Comparison of ENCODE assay signal across 24 cellular contexts in the genomic region with DNA sequence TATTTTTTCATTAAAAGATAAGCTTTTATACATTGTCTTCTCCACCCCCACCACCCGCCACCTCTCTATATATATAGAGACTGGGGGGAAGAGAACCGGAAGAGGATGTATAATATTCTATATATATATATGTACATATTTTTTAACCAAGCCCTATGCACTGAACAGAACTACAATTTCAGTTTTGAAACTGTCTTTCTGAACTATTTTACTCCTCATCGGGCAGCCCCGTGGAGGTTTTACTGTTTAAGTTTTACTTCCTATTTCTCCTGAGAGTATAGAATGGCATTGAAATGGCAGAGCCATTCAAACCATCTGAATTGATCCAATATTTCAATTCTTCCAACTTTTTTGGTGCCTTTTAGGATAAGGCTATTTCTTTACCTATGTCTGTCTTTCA.
"Had no signal": no experiment of that assay in that cellular context is flagged by ENCODE, and none has a peak within 500 bp of the region (broad histone marks: within the 10 kb centered on the region; RNA-seq: fewer than 3 reads in every experiment).

No MANE protein-coding gene starts in this region.

- H3K36me3 ChIP-seq: adrenal gland, sigmoid colon, transverse colon, uterus had no signal

- H3K27me3 ChIP-seq: adrenal gland, foreskin keratinocyte, sigmoid colon, transverse colon, uterus had no signal

- DNase-seq: activated CD4-positive, alpha-beta T cell treated with anti-CD3 and anti-CD28 coated beads for 4 hours; activated CD4-positive, alpha-beta T cell treated with anti-CD3 and anti-CD28 coated beads, Interleukin-2, amount 50 U/mL, for 48 hours; activated CD4-positive, CD25-positive, alpha-beta regulatory T cell; activated CD8-positive, alpha-beta memory T cell treated with anti-CD3 and anti-CD28 coated beads, Interleukin-2, amount 50 U/mL, for 48 hours; activated naive CD4-positive, alpha-beta T cell; activated T-cell treated with anti-CD3 and anti-CD28 coated beads, Interleukin-2, amount 50 U/mL, for 4 hours; adrenal gland; central memory CD4-positive, alpha-beta T cell; dermis blood vessel endothelial cell; effector CD8-positive, alpha-beta T cell; immature natural killer cell; naive B cell; occipital lobe; posterior cingulate gyrus; retina; sigmoid colon; stimulated activated CD4-positive, alpha-beta T cell treated with anti-CD3 and anti-CD28 coated beads, Interleukin-15, amount 100 ng/mL, for 24 hours; stimulated activated naive B cell treated with anti-CD40 and anti-IgM and Interleukin-4, amounts not matched to agents 10 μg/mL and 1 μg/mL and 100 μg/mL, for 72 hours; transverse colon; uterus had no signal

- H3K4me3 ChIP-seq: adrenal gland, lung, sigmoid colon, smooth muscle cell, transverse colon, uterus had no signal

- H3K27ac ChIP-seq: adrenal gland, foreskin keratinocyte, sigmoid colon, transverse colon, uterus had no signal

- ATAC-seq: activated T-cell treated with anti-CD3 and anti-CD28 coated beads, Interleukin-2, amount 50 U/mL, for 4 hours; left lobe of liver; stimulated activated naive B cell treated with anti-CD40 and anti-IgM and Interleukin-4, amounts not matched to agents 10 μg/mL and 1 μg/mL and 100 μg/mL, for 72 hours had no signal

- H3K4me1 ChIP-seq: adrenal gland, foreskin keratinocyte, transverse colon, uterus had no signal

- H3K4me2 ChIP-seq: smooth muscle cell had no signal

- H3K9me3 ChIP-seq: adrenal gland, sigmoid colon, transverse colon, uterus had no signal
